Comparison of ENCODE assay signal across 1 cellular context in the genomic region with DNA sequence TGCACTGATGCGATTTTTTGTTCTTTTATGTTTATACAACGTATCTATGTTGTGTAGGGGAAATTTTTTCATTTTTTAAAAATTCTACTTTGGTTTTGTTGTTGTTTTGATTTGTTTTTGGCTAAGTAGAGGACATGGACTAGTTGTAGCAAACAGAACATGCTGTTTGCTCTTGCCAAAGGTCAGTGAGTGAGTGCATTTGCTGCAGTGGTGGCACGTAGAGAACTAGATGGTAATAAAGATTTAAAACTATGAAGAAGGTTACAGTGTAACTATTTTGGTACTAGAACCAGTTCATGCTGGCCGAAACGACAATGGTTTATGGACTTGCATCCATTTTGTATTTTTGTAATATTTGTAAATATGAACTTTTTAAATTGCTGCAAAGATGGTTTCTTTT.
TF ChIP-seq lines count a peak whose summit lies in the region.

No MANE protein-coding gene starts in this region.

TF ChIP-seq in endothelial cell of umbilical vein, 7 proteins besides CTCF, POLR2A, EP300 and RAD21 (continued from another document):
- TF ChIP-seq FOS (IDR thresholded peaks at IDR 0.05; ENCODE audit: borderline replicate concordance, insufficient read depth, low read length) (no peak), MYC (IDR thresholded peaks at IDR 0.05; ENCODE audit: low read depth, low read length) (no peak), POLR2AphosphoS5 (IDR thresholded peaks at IDR 0.05; ENCODE audit: insufficient read depth, low read depth, low read length) (no peak), JUN (IDR thresholded peaks at IDR 0.05; ENCODE audit: borderline replicate concordance, insufficient read depth, insufficient read length, low read depth) (no peak), GATA2 (IDR thresholded peaks at IDR 0.05; ENCODE audit: insufficient read depth, insufficient read length, low read depth, low read length) (no peak)
- TF ChIP-seq, protein P1, sequence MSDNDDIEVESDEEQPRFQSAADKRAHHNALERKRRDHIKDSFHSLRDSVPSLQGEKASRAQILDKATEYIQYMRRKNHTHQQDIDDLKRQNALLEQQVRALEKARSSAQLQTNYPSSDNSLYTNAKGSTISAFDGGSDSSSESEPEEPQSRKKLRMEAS (IDR thresholded peaks at IDR 0.05; ENCODE audit: insufficient read depth, insufficient read length) = no peak
